ENCODE assay signal across 19 cellular contexts in the genomic region with DNA sequence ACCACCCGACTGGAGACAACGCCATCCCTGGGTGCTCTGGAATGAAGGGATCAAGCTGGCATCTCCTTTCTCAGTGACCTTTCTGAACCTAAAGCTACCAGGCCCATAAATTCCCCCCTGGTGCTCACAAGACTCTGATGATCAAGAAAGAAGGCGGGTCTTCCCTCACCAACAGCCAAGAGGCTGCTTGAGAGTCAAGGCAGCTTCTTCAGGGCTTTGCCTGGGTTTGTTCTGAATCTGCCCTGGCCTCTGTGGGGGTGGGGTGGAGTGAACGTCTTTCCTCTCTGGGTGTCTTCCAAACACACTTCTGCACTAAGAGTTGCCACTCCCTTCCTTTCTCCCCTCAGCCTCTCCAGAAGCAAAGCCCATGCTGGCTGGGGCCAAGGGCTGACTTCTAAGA. TPM values are rescaled to one million over a fixed set of nuclear protein-coding genes. Genes with fewer than 3 reads are reported as not detected.
DNase-seq lines count a peak whose midpoint lies in the region; ATAC-seq lines count a peak whose summit lies in the region.
"Had no signal": no experiment of that assay in that cellular context is flagged by ENCODE, and none has a peak within 500 bp of the region (broad histone marks: within the 10 kb centered on the region; RNA-seq: fewer than 3 reads in every experiment).

No MANE protein-coding gene starts in this region.

- POLR2A ChIA-PET in T-cell (lab: Charles Lee): interaction anchor here in 1 of 2 donors (1.0 kb wide), 1 partner anchor 28 kb away, joined by 3 read pairs; no protein-coding TSS in a partner anchor
- POLR2A ChIA-PET in activated CD4-positive, alpha-beta memory T cell treated with anti-CD3 and anti-CD28 coated beads for 36 hours (lab: Charles Lee): interaction anchor here (0.5 to 1.4 kb wide), 4 partner anchors 11 to 38 kb away, joined by 3 to 4 read pairs (median 4); a partner anchor contains a TSS

- ATAC-seq in T-cell (replicated peaks in 1 of 4): peak; percentile 52 to 79 (median 53)
- ATAC-seq in activated naive CD8-positive, alpha-beta T cell treated with anti-CD3 and anti-CD28 coated beads, Interleukin-2, amount 50 U/mL, for 24 hours: peak; percentile 63
- peak; percentile 53 for ATAC-seq in stimulated activated effector memory CD8-positive, alpha-beta T cell treated with anti-CD3 and anti-CD28 coated beads, Interleukin-12 subunit alpha, Interleukin-12 subunit beta, amount 100 ng/mL, for 72 hours
- no peak for ATAC-seq in GM19467 (IDR thresholded peaks at IDR 0.05; ENCODE audit: unreplicated experiment)
- ATAC-seq: GM23338 had no signal

- in situ Hi-C loops in ACHN (cut with HindIII; ENCODE audit: low pct_ligation_motif_present, low pct_unique_long_range_greater_than_20kb, low sequenced_read_pairs): no loop called here

- H3K27me3 Mint-ChIP-seq in T-cell: no peaks in the 10 kb centered on the region
- H3K27me3 Mint-ChIP-seq in activated CD4-positive, alpha-beta memory T cell treated with anti-CD3 and anti-CD28 coated beads for 36 hours: no peaks in the 10 kb centered on the region
- H3K27me3 Mint-ChIP-seq in activated naive CD8-positive, alpha-beta T cell treated with anti-CD3 and anti-CD28 coated beads, Interleukin-2, amount 50 U/mL, for 24 hours: no peaks in the 10 kb centered on the region

- intact Hi-C loops in activated CD4-positive, alpha-beta memory T cell treated with anti-CD3 and anti-CD28 coated beads for 36 hours (cut with micrococcal nuclease): loop anchor here (1.0 to 5.0 kb wide), 4 partner anchors 8 to 35 kb away; a partner anchor contains a TSS

- peaks cover 97 to 100% (median 99%) of the 10 kb centered on the region in 3 donors for H3K4me1 Mint-ChIP-seq in T-cell
- H3K4me1 Mint-ChIP-seq in activated CD4-positive, alpha-beta memory T cell treated with anti-CD3 and anti-CD28 coated beads for 36 hours (ENCODE audit: low read depth): peaks cover 93% of the 10 kb centered on the region
- H3K4me1 Mint-ChIP-seq in activated naive CD8-positive, alpha-beta T cell treated with anti-CD3 and anti-CD28 coated beads, Interleukin-2, amount 50 U/mL, for 24 hours: peaks cover 96% of the 10 kb centered on the region
- peaks cover 96% of the 10 kb centered on the region for H3K4me1 Mint-ChIP-seq in stimulated activated effector memory CD8-positive, alpha-beta T cell treated with anti-CD3 and anti-CD28 coated beads, Interleukin-12 subunit alpha, Interleukin-12 subunit beta, amount 100 ng/mL, for 72 hours

- H3K9me3 Mint-ChIP-seq in T-cell: no peaks in the 10 kb centered on the region
- H3K9me3 Mint-ChIP-seq in activated CD4-positive, alpha-beta memory T cell treated with anti-CD3 and anti-CD28 coated beads for 36 hours: no peaks in the 10 kb centered on the region
- H3K9me3 Mint-ChIP-seq in activated naive CD8-positive, alpha-beta T cell treated with anti-CD3 and anti-CD28 coated beads, Interleukin-2, amount 50 U/mL, for 24 hours: no peaks in the 10 kb centered on the region
- no peaks in the 10 kb centered on the region for H3K9me3 Mint-ChIP-seq in stimulated activated effector memory CD8-positive, alpha-beta T cell treated with anti-CD3 and anti-CD28 coated beads, Interleukin-12 subunit alpha, Interleukin-12 subunit beta, amount 100 ng/mL, for 72 hours
- H3K9me3 Mint-ChIP-seq: GM23338 had no signal

- H3K36me3 Mint-ChIP-seq in T-cell: peaks cover 49% of the 10 kb centered on the region
- H3K36me3 Mint-ChIP-seq in activated CD4-positive, alpha-beta memory T cell treated with anti-CD3 and anti-CD28 coated beads for 36 hours: peaks cover 29% of the 10 kb centered on the region
- H3K36me3 Mint-ChIP-seq in activated naive CD8-positive, alpha-beta T cell treated with anti-CD3 and anti-CD28 coated beads, Interleukin-2, amount 50 U/mL, for 24 hours (ENCODE audit: low read depth): peaks cover 65% of the 10 kb centered on the region
- peaks cover 100% of the 10 kb centered on the region for H3K36me3 Mint-ChIP-seq in stimulated activated effector memory CD8-positive, alpha-beta T cell treated with anti-CD3 and anti-CD28 coated beads, Interleukin-12 subunit alpha, Interleukin-12 subunit beta, amount 100 ng/mL, for 72 hours

- peak overlapping the region; percentile 56 to 80 (median 66) for H3K4me3 Mint-ChIP-seq in T-cell
- H3K4me3 Mint-ChIP-seq in activated CD4-positive, alpha-beta memory T cell treated with anti-CD3 and anti-CD28 coated beads for 36 hours: peak overlapping the region; percentile 21
- peak overlapping the region; percentile 27 for H3K4me3 Mint-ChIP-seq in activated naive CD8-positive, alpha-beta T cell treated with anti-CD3 and anti-CD28 coated beads, Interleukin-2, amount 50 U/mL, for 24 hours
- H3K4me3 Mint-ChIP-seq in stimulated activated effector memory CD8-positive, alpha-beta T cell treated with anti-CD3 and anti-CD28 coated beads, Interleukin-12 subunit alpha, Interleukin-12 subunit beta, amount 100 ng/mL, for 72 hours: peak overlapping the region; percentile 67
- H3K4me3 Mint-ChIP-seq: GM23338 had no signal

- peak overlapping the region; percentile 97 for H3K27ac Mint-ChIP-seq in T-cell
- H3K27ac Mint-ChIP-seq in activated CD4-positive, alpha-beta memory T cell treated with anti-CD3 and anti-CD28 coated beads for 36 hours: peak overlapping the region; percentile 88
- peak overlapping the region; percentile 94 for H3K27ac Mint-ChIP-seq in activated naive CD8-positive, alpha-beta T cell treated with anti-CD3 and anti-CD28 coated beads, Interleukin-2, amount 50 U/mL, for 24 hours
- peak overlapping the region; percentile 96 for H3K27ac Mint-ChIP-seq in stimulated activated effector memory CD8-positive, alpha-beta T cell treated with anti-CD3 and anti-CD28 coated beads, Interleukin-12 subunit alpha, Interleukin-12 subunit beta, amount 100 ng/mL, for 72 hours
- H3K27ac Mint-ChIP-seq: GM23338 had no signal

- DNase-seq in T-cell: peak in 29 of 34 experiments; percentile 42 to 77 (median 59)
- peak; percentile 82 for DNase-seq in activated CD4-positive, alpha-beta memory T cell treated with anti-CD3 and anti-CD28 coated beads for 36 hours
- no peak for DNase-seq in activated naive CD8-positive, alpha-beta T cell treated with anti-CD3 and anti-CD28 coated beads, Interleukin-2, amount 50 U/mL, for 24 hours
- DNase-seq in stimulated activated effector memory CD8-positive, alpha-beta T cell treated with anti-CD3 and anti-CD28 coated beads, Interleukin-12 subunit alpha, Interleukin-12 subunit beta, amount 100 ng/mL, for 72 hours (ENCODE audit: low spot score in 2 of 2): no peak
- DNase-seq in ACHN: no peak
- DNase-seq in GDM1 (lab: John Stamatoyannopoulos, UW): no peak
- no peak for DNase-seq in T-helper 9 cell
- DNase-seq: BE2C, cerebellar nuclear complex, glutamatergic neuron, Karpas-422, kidney glomerular epithelial cell, NCI-H187, NCI-H748 treated with DMSO at 0.1 percent for 48 hours, posterior cingulate gyrus, RPMI8226 had no signal

- CTCF ChIA-PET in T-cell (lab: Charles Lee): no interaction called here
- CTCF ChIA-PET in activated CD4-positive, alpha-beta memory T cell treated with anti-CD3 and anti-CD28 coated beads for 36 hours (lab: Charles Lee): interaction anchor here (0.7 to 1.5 kb wide), 3 partner anchors 20 to 215 kb away, joined by 3 to 4 read pairs (median 4); no protein-coding TSS in a partner anchor

RNA-seq across cellular contexts. Expression of a gene that starts 36.1 kb away (rescaled TPM):
- 100 to 1,000 TPM; 324 to 414 (median 385) TPM for total RNA-seq in T-cell
- total RNA-seq in activated CD4-positive, alpha-beta memory T cell treated with anti-CD3 and anti-CD28 coated beads for 36 hours: 100 to 1,000 TPM; 105 to 114 TPM
- total RNA-seq: epithelial cell of proximal tubule had no signal

Comparison
In these comparisons a context has a peak if more than half of its experiments do, and no peak if none do; other contexts are left out.
1. DNase-seq: peak in T-cell (29 of 34) and activated CD4-positive, alpha-beta memory T cell treated with anti-CD3 and anti-CD28 coated beads for 36 hours (single experiment); none in activated naive CD8-positive, alpha-beta T cell treated with anti-CD3 and anti-CD28 coated beads, Interleukin-2, amount 50 U/mL, for 24 hours (single experiment), stimulated activated effector memory CD8-positive, alpha-beta T cell treated with anti-CD3 and anti-CD28 coated beads, Interleukin-12 subunit alpha, Interleukin-12 subunit beta, amount 100 ng/mL, for 72 hours (0 of 2), ACHN (single experiment), GDM1 (single experiment) and T-helper 9 cell (single experiment).
2. Peak in every context shown above with its lines, with median percentiles within 50 percentile points of each other: H3K27ac Mint-ChIP-seq and H3K4me3 Mint-ChIP-seq.